In genomic region chr6:151111670-151112069, GRCh38 we compare ENCODE assay signal across 13 cellular contexts.
"Had no signal": no experiment of that assay in that cellular context is flagged by ENCODE, and none has a peak within 500 bp of the region (broad histone marks: within the 10 kb centered on the region; RNA-seq: fewer than 3 reads in every experiment).

No MANE protein-coding gene starts in this region.

- H3K36me3 ChIP-seq: esophagus muscularis mucosa, sigmoid colon, upper lobe of right lung had no signal

- H3K4me1 ChIP-seq: upper lobe of right lung had no signal

- H3K27ac ChIP-seq: esophagus muscularis mucosa, sigmoid colon, upper lobe of right lung had no signal

- H3K4me3 ChIP-seq: esophagus muscularis mucosa, sigmoid colon, upper lobe of right lung had no signal

- H3K9me3 ChIP-seq: esophagus muscularis mucosa, sigmoid colon, upper lobe of right lung had no signal

- H3K27me3 ChIP-seq: esophagus muscularis mucosa, sigmoid colon, upper lobe of right lung had no signal

- DNase-seq: activated CD4-positive, alpha-beta T cell treated with anti-CD3 and anti-CD28 coated beads for 36 hours; activated CD4-positive, alpha-beta T cell treated with anti-CD3 and anti-CD28 coated beads, Interleukin-2, amount 50 U/mL, for 48 hours; activated gamma-delta T cell; dermis blood vessel endothelial cell; effector memory CD4-positive, alpha-beta T cell; left cardiac atrium; mesendoderm; occipital lobe; posterior cingulate gyrus; sigmoid colon; stimulated activated naive CD4-positive, alpha-beta T cell; upper lobe of right lung had no signal
